Comparison of ENCODE assay signal across 8 cellular contexts in the genomic region with DNA sequence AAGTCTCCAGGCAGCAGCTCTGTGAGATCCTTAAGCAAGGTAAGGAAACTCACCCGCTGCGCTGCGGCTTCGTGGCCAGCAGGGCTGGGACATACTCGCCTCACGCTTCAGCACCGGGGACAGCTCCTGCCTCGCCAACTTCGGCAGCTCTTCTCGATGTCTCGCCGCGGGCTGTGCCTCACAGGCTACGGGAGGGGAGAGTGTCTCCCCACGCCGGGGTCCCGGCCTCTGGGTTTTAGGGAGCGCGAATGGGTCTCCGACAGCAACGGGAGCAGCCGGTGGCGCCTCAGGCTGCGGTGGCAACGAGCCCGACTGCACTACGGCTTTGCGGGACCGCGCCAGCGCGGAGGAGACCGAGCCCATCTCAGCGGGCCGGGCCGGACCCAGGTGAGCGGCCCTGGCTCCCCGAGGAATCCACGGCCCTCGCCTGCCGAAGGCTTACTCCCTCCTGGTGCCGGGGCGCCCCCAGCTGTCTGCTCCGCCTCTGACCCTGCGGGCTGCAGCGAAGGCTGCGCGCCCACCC.
DNase-seq lines count a peak whose midpoint lies in the region; ATAC-seq and TF ChIP-seq lines count a peak whose summit lies in the region.

No MANE protein-coding gene starts in this region.

- H3K27me3 Mint-ChIP-seq in Calu3 (ENCODE audit: unreplicated experiment) = peaks cover 98% of the 10 kb centered on the region
- peaks cover 44% of the 10 kb centered on the region for H3K27me3 Mint-ChIP-seq in activated T-cell treated with anti-CD3 and anti-CD28 coated beads, Interleukin-2, amount 50 U/mL, for 72 hours (ENCODE audit: low read depth)

- TF ChIP-seq CTCF in Calu3 (IDR thresholded peaks at IDR 0.05; ENCODE audit: unreplicated experiment) = peak; percentile 22
- TF ChIP-seq CTCF in HEK293 (tag by site-specific recombination; IDR thresholded peaks at IDR 0.05) = no peak
- peak; percentile 55 for TF ChIP-seq CTCF in fibroblast of villous mesenchyme (IDR thresholded peaks at IDR 0.05; ENCODE audit: insufficient read depth, low read depth, low read length)
- peak in 1 of 3 experiments; percentile 26 for TF ChIP-seq CTCF in testis (IDR thresholded peaks at IDR 0.05)

- no peaks in the 10 kb centered on the region for H3K4me1 Mint-ChIP-seq in Calu3 (ENCODE audit: low read depth, unreplicated experiment)
- H3K4me1 Mint-ChIP-seq in activated T-cell treated with anti-CD3 and anti-CD28 coated beads, Interleukin-2, amount 50 U/mL, for 72 hours (ENCODE audit: low read depth) = no peaks in the 10 kb centered on the region

- no peak overlapping the region for H3K4me3 Mint-ChIP-seq in Calu3 (ENCODE audit: low read depth, unreplicated experiment)
- H3K4me3 Mint-ChIP-seq in activated T-cell treated with anti-CD3 and anti-CD28 coated beads, Interleukin-2, amount 50 U/mL, for 72 hours = no peak overlapping the region

- 0 to 2% methylated on average over 12 to 25 of the region's 48 CpGs for WGBS in testis, 2 donors

- H3K27me3 ChIP-seq in testis = no peaks in the 10 kb centered on the region

- CTCF ChIA-PET in Calu3 (lab: Charles Lee) = interaction anchor here (1.2 kb wide), 1 partner anchor 12 kb away, joined by 4 read pairs; no protein-coding TSS in a partner anchor
- CTCF ChIA-PET in HEK293 (lab: Yijun Ruan, JAX) = interaction anchor here (0.6 to 1.1 kb wide), 6 partner anchors 15 to 146 kb away, joined by 3 to 6 read pairs (median 3); no protein-coding TSS in a partner anchor

- H3K4me3 ChIP-seq in HEK293 (ENCODE audit: low read depth, low read length) (no peak overlapping the region), fibroblast of villous mesenchyme (ENCODE audit: low read depth, low read length) (no peak overlapping the region), testis (peak overlapping the region; percentile 21 to 51)

- no peaks in the 10 kb centered on the region for H3K9me3 ChIP-seq in HEK293 (ENCODE audit: control insufficient read depth, insufficient read depth, low read depth, low read length)
- no peaks in the 10 kb centered on the region for H3K9me3 ChIP-seq in testis

- no peak overlapping the region for H3K27ac Mint-ChIP-seq in Calu3 (ENCODE audit: unreplicated experiment)
- no peak overlapping the region for H3K27ac Mint-ChIP-seq in activated T-cell treated with anti-CD3 and anti-CD28 coated beads, Interleukin-2, amount 50 U/mL, for 72 hours

- H3K9me3 Mint-ChIP-seq in Calu3 (ENCODE audit: low read depth, unreplicated experiment) = no peaks in the 10 kb centered on the region
- peaks cover 4 to 6% of the 10 kb centered on the region in 2 donors for H3K9me3 Mint-ChIP-seq in activated T-cell treated with anti-CD3 and anti-CD28 coated beads, Interleukin-2, amount 50 U/mL, for 72 hours

- BruUV-seq in Calu3 (replicated peaks; lab: Mats Ljungman, UMichigan) = no TSS peak

- peak; percentile 58 to 67 for ATAC-seq in activated T-cell treated with anti-CD3 and anti-CD28 coated beads, Interleukin-2, amount 50 U/mL, for 72 hours (replicated peaks in 1 of 2)

- H3K27ac ChIP-seq in HEK293 (ENCODE audit: extremely low read depth, low read depth, low read length) (no peak overlapping the region), testis (no peak overlapping the region)

- POLR2A ChIA-PET in HEK293 (lab: Yijun Ruan, JAX) = no interaction called here

- peak; percentile 70 for DNase-seq in Calu3
- DNase-seq in NCI-H524 treated with DMSO at 0.1 percent for 48 hours (lab: John Stamatoyannopoulos, UW) = peak; percentile 49
- peak; percentile 68 to 75 for DNase-seq in activated T-cell treated with anti-CD3 and anti-CD28 coated beads, Interleukin-2, amount 50 U/mL, for 72 hours
- DNase-seq in fibroblast of villous mesenchyme (ENCODE audit: low read depth) = peak; percentile 74
- peak; percentile 50 for DNase-seq in non-pigmented ciliary epithelial cell (ENCODE audit: low read depth)
- DNase-seq in testis = peak; percentile 81
- DNase-seq in cerebellar nuclear complex (lab: John Stamatoyannopoulos, UW) = no peak

- no peaks in the 10 kb centered on the region for H3K36me3 Mint-ChIP-seq in Calu3 (ENCODE audit: insufficient read depth, unreplicated experiment)
- H3K36me3 Mint-ChIP-seq in activated T-cell treated with anti-CD3 and anti-CD28 coated beads, Interleukin-2, amount 50 U/mL, for 72 hours (ENCODE audit: insufficient read depth in 2 of 2) = peaks cover 0 to 3% of the 10 kb centered on the region in 2 donors

- TF ChIP-seq POLR2A in testis (IDR thresholded peaks at IDR 0.05) = no peak

- H3K4me1 ChIP-seq in HEK293 (ENCODE audit: control insufficient read depth, insufficient read depth, low read length) = no peaks in the 10 kb centered on the region
- H3K4me1 ChIP-seq in testis = no peaks in the 10 kb centered on the region

- intact Hi-C loops in Calu3 (cut with micrococcal nuclease; ENCODE audit: unreplicated experiment) = no loop called here
- intact Hi-C loops in testis (cut with DNase I; ENCODE audit: low total_unique reads) = no loop called here

- no peaks in the 10 kb centered on the region for H3K36me3 ChIP-seq in HEK293 (ENCODE audit: control insufficient read depth in 2 of 2, insufficient read depth in 1 of 2, low read length in 2 of 2)
- no peaks in the 10 kb centered on the region for H3K36me3 ChIP-seq in testis (ENCODE audit: low read depth, missing control alignments)

TF ChIP-seq in HEK293, 187 proteins besides CTCF, POLR2A, EP300 and RAD21 (continues in another document):
- TF ChIP-seq KLF9 (tag by site-specific recombination; IDR thresholded peaks at IDR 0.05; ENCODE audit: low read depth) (no peak), HOXA7 (CRISPR knock-in tag; IDR thresholded peaks at IDR 0.05; ENCODE audit: borderline replicate concordance) (peak; percentile 38; the same call in 1 of the 2 replicates), MEIS1 (CRISPR knock-in tag; IDR thresholded peaks at IDR 0.05; ENCODE audit: borderline replicate concordance) (peak; percentile 68; the same call in 1 of the 2 replicates), ZNF114 (tag by site-specific recombination; IDR thresholded peaks at IDR 0.05) (no peak), ZNF585B (tag by site-specific recombination; IDR thresholded peaks at IDR 0.05) (no peak), ZNF670 (tag by site-specific recombination; IDR thresholded peaks at IDR 0.05; ENCODE audit: low read depth) (no peak), ZNF624 (tag by site-specific recombination; IDR thresholded peaks at IDR 0.05) (no peak)
- TF ChIP-seq, protein P1, sequence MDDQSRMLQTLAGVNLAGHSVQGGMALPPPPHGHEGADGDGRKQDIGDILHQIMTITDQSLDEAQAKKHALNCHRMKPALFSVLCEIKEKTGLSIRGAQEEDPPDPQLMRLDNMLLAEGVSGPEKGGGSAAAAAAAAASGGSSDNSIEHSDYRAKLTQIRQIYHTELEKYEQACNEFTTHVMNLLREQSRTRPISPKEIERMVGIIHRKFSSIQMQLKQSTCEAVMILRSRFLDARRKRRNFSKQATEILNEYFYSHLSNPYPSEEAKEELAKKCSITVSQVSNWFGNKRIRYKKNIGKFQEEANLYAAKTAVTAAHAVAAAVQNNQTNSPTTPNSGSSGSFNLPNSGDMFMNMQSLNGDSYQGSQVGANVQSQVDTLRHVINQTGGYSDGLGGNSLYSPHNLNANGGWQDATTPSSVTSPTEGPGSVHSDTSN (CRISPR knock-in tag; IDR thresholded peaks at IDR 0.05) = peak; percentile 97
- TF ChIP-seq, protein P2, sequence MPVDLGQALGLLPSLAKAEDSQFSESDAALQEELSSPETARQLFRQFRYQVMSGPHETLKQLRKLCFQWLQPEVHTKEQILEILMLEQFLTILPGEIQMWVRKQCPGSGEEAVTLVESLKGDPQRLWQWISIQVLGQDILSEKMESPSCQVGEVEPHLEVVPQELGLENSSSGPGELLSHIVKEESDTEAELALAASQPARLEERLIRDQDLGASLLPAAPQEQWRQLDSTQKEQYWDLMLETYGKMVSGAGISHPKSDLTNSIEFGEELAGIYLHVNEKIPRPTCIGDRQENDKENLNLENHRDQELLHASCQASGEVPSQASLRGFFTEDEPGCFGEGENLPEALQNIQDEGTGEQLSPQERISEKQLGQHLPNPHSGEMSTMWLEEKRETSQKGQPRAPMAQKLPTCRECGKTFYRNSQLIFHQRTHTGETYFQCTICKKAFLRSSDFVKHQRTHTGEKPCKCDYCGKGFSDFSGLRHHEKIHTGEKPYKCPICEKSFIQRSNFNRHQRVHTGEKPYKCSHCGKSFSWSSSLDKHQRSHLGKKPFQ (tag by site-specific recombination; IDR thresholded peaks at IDR 0.05) = no peak
- TF ChIP-seq, protein P3, sequence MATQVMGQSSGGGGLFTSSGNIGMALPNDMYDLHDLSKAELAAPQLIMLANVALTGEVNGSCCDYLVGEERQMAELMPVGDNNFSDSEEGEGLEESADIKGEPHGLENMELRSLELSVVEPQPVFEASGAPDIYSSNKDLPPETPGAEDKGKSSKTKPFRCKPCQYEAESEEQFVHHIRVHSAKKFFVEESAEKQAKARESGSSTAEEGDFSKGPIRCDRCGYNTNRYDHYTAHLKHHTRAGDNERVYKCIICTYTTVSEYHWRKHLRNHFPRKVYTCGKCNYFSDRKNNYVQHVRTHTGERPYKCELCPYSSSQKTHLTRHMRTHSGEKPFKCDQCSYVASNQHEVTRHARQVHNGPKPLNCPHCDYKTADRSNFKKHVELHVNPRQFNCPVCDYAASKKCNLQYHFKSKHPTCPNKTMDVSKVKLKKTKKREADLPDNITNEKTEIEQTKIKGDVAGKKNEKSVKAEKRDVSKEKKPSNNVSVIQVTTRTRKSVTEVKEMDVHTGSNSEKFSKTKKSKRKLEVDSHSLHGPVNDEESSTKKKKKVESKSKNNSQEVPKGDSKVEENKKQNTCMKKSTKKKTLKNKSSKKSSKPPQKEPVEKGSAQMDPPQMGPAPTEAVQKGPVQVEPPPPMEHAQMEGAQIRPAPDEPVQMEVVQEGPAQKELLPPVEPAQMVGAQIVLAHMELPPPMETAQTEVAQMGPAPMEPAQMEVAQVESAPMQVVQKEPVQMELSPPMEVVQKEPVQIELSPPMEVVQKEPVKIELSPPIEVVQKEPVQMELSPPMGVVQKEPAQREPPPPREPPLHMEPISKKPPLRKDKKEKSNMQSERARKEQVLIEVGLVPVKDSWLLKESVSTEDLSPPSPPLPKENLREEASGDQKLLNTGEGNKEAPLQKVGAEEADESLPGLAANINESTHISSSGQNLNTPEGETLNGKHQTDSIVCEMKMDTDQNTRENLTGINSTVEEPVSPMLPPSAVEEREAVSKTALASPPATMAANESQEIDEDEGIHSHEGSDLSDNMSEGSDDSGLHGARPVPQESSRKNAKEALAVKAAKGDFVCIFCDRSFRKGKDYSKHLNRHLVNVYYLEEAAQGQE (tag by site-specific recombination; IDR thresholded peaks at IDR 0.05) = peak; percentile 98

Comparison
In these comparisons a context has a peak if more than half of its experiments do, and no peak if none do; other contexts are left out.
1. DNase-seq: peak in Calu3 (single experiment), NCI-H524 treated with DMSO at 0.1 percent for 48 hours (single experiment), activated T-cell treated with anti-CD3 and anti-CD28 coated beads, Interleukin-2, amount 50 U/mL, for 72 hours (2 of 2), fibroblast of villous mesenchyme (single experiment), non-pigmented ciliary epithelial cell (single experiment) and testis (single experiment); none in cerebellar nuclear complex (0 of 2).
2. H3K4me3 ChIP-seq: peak in testis (2 of 2); none in HEK293 (single experiment) and fibroblast of villous mesenchyme (single experiment).